ENCODE assay signal across 18 cellular contexts in the genomic region with DNA sequence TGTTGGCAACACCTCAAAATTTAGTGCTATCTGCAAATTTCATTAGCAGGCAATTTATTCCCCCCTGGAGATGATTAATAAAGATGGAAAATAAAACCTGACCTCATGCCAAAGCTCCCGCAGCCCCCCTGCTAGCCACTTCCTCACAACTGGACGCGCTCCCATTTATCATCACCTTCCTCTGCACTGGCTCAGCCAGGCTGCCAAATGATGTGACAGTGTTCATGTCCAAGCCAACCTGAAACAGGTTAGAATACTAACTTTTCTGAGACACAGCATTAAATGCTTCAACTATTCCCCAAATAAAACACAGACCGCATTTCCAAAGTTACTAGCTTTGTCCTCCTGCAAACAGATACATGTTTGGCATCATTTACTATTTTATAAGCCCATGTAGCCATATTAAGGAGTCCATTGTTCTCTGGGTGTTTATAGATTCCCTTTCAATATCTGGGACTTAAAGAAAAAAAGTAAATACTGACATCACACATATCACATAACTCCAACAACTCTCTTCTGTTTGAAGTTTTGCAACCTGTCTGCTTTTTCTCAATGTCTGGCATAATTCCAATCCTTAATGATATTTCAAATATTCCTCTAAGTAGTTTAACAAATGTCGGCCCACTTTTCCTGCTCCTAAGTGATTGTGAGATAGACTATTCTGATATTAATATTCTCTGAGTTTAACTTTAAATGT.
DNase-seq lines count a peak whose midpoint lies in the region; ATAC-seq, FAIRE-seq and TF ChIP-seq lines count a peak whose summit lies in the region.
"Had no signal": no experiment of that assay in that cellular context is flagged by ENCODE, and none has a peak within 500 bp of the region (broad histone marks: within the 10 kb centered on the region; RNA-seq: fewer than 3 reads in every experiment).

No MANE protein-coding gene starts in this region.

- FAIRE-seq in bronchial epithelial cell (lab: Jason Lieb, UNC) (no peak), urothelium cell line (lab: Jason Lieb, UNC) (no peak)

- ATAC-seq in HG03108 (IDR thresholded peaks at IDR 0.05; ENCODE audit: unreplicated experiment), result no peak
- ATAC-seq: CD8-positive, alpha-beta T cell; T-helper 17 cell had no signal

- intact Hi-C loops in colonic mucosa (cut with DNase I), result no loop called here

- no peaks in the 10 kb centered on the region for H3K4me1 ChIP-seq in colonic mucosa

- H3K4me3 ChIP-seq in bronchial epithelial cell (ENCODE audit: low read depth, low read length), result no peak overlapping the region
- H3K4me3 ChIP-seq in colonic mucosa, result no peak overlapping the region

- H3K27ac ChIP-seq in colonic mucosa, result no peak overlapping the region

- no peaks in the 10 kb centered on the region for H3K9me3 ChIP-seq in colonic mucosa

- H3K9ac ChIP-seq in colonic mucosa (ENCODE audit: low read depth in 2 of 2, low read length in 2 of 2), result no peak overlapping the region

- DNase-seq in NCI-H510A treated with DMSO at 0.1 percent for 48 hours (lab: John Stamatoyannopoulos, UW) (peak; percentile 62), NCI-H510A (lab: John Stamatoyannopoulos, UW) (no peak), NCI-H69 (lab: John Stamatoyannopoulos, UW) (peak; percentile 80), bronchial epithelial cell (ENCODE audit: low read depth) (peak; percentile 43), urothelium cell line (ENCODE audit: low spot score) (peak; percentile 14), colonic mucosa (no peak)
- no peak for DNase-seq in activated effector memory CD4-positive, alpha-beta T cell treated with Interleukin-2 at 50 U/mL for 16 hours
- DNase-seq: activated CD4-positive, alpha-beta T cell treated with anti-CD3 and anti-CD28 coated beads, Interleukin-2, amount 50 U/mL, for 4 hours; activated naive CD4-positive, alpha-beta T cell; CD8-positive, alpha-beta T cell; effector memory CD4-positive, alpha-beta T cell; glutamatergic neuron; Kasumi-1; NCI-H1092 treated with DMSO at 0.1 percent for 48 hours; NCI-H226; stimulated activated CD8-positive, alpha-beta memory T cell treated with anti-CD3 and anti-CD28 coated beads, Interleukin-4, amount 100 ng/mL, for 48 hours; T-helper 17 cell had no signal

- H3K36me3 ChIP-seq in bronchial epithelial cell (ENCODE audit: control insufficient read depth, insufficient read depth, low read length), result no peaks in the 10 kb centered on the region
- H3K36me3 ChIP-seq in colonic mucosa, result no peaks in the 10 kb centered on the region

- TF ChIP-seq CTCF in bronchial epithelial cell (IDR thresholded peaks at IDR 0.05; ENCODE audit: insufficient read depth, low read length, severe bottlenecking), result no peak
- no peak for TF ChIP-seq CTCF in colonic mucosa (IDR thresholded peaks at IDR 0.05)

- H3K27me3 ChIP-seq in bronchial epithelial cell (ENCODE audit: control insufficient read depth, insufficient read depth, low read length) (no peaks in the 10 kb centered on the region), colonic mucosa (no peaks in the 10 kb centered on the region)

Comparison
In these comparisons a context has a peak if more than half of its experiments do, and no peak if none do; other contexts are left out.
1. DNase-seq: peak in NCI-H510A treated with DMSO at 0.1 percent for 48 hours (single experiment), NCI-H69 (single experiment), bronchial epithelial cell (single experiment) and urothelium cell line (single experiment); none in NCI-H510A (single experiment), activated effector memory CD4-positive, alpha-beta T cell treated with Interleukin-2 at 50 U/mL for 16 hours (single experiment) and colonic mucosa (single experiment).